Comparison of ENCODE assay signal across 23 cellular contexts in genomic region chr1:63929106-63929478, GRCh38.
DNase-seq lines count a peak whose midpoint lies in the region; ATAC-seq and TF ChIP-seq lines count a peak whose summit lies in the region.
"Had no signal": no experiment of that assay in that cellular context is flagged by ENCODE, and none has a peak within 500 bp of the region (broad histone marks: within the 10 kb centered on the region; RNA-seq: fewer than 3 reads in every experiment).

No MANE protein-coding gene starts in this region.

- H3K4me3 Mint-ChIP-seq in mesothelial cell of epicardium (no peak overlapping the region), GM23338 (no peak overlapping the region)
- H3K4me3 Mint-ChIP-seq: activated CD8-positive, alpha-beta T cell treated with anti-CD3 and anti-CD28 coated beads, Interleukin-2, amount 10 ng/mL, durations not matched to agents 7 days and 5 days; activated naive CD4-positive, alpha-beta T cell treated with anti-CD3 and anti-CD28 coated beads, Interleukin-2, amount 50 U/mL, for 24 hours; natural killer cell treated with Interleukin-12 subunit alpha and Interleukin-12 subunit beta and Interleukin-15 and Interleukin-18, amount 100 ng/mL, for 72 hours; stimulated activated naive CD8-positive, alpha-beta T cell treated with anti-CD3 and anti-CD28 coated beads, Interleukin-15, amount 100 ng/mL, for 72 hours had no signal

- H3K9me2 ChIP-seq in GM23338 (ENCODE audit: insufficient read depth): no peaks in the 10 kb centered on the region

- H3K9ac ChIP-seq in skeletal muscle tissue (ENCODE audit: low read depth in 1 of 3, low read length in 3 of 3): peak overlapping the region in 2 of 3 donors; percentile 46 to 58

- H3K4me3 ChIP-seq in skeletal muscle tissue (ENCODE audit: low read length in 3 of 3) (no peak overlapping the region), GM23338 (no peak overlapping the region)
- H3K4me3 ChIP-seq: breast epithelium, dorsolateral prefrontal cortex, HAP-1, uterus had no signal

- H3K36me3 ChIP-seq in skeletal muscle tissue (ENCODE audit: control insufficient read depth in 3 of 3, insufficient read depth in 3 of 3, low read length in 3 of 3): no peaks in the 10 kb centered on the region
- no peaks in the 10 kb centered on the region for H3K36me3 ChIP-seq in GM23338 (ENCODE audit: insufficient read depth)
- H3K36me3 ChIP-seq: breast epithelium, HAP-1, uterus had no signal

- H3K36me3 Mint-ChIP-seq in mesothelial cell of epicardium (peaks cover 2% of the 10 kb centered on the region), GM23338 (ENCODE audit: low read depth) (peaks cover 4% of the 10 kb centered on the region; the same call in 2 of the 3 replicates)
- H3K36me3 Mint-ChIP-seq: activated naive CD4-positive, alpha-beta T cell treated with anti-CD3 and anti-CD28 coated beads, Interleukin-2, amount 50 U/mL, for 24 hours; natural killer cell treated with Interleukin-12 subunit alpha and Interleukin-12 subunit beta and Interleukin-15 and Interleukin-18, amount 100 ng/mL, for 72 hours had no signal

- H3K4me1 Mint-ChIP-seq in mesothelial cell of epicardium (peaks cover 35% of the 10 kb centered on the region), GM23338 (peaks cover 36% of the 10 kb centered on the region)
- H3K4me1 Mint-ChIP-seq: activated naive CD4-positive, alpha-beta T cell treated with anti-CD3 and anti-CD28 coated beads, Interleukin-2, amount 50 U/mL, for 24 hours; stimulated activated naive CD8-positive, alpha-beta T cell treated with anti-CD3 and anti-CD28 coated beads, Interleukin-15, amount 100 ng/mL, for 72 hours had no signal

- H3K9me3 ChIP-seq in skeletal muscle tissue (ENCODE audit: control insufficient read depth in 3 of 3, low read length in 3 of 3): no peaks in the 10 kb centered on the region
- H3K9me3 ChIP-seq: breast epithelium, HAP-1, uterus had no signal

- H3K27ac Mint-ChIP-seq in mesothelial cell of epicardium (peak overlapping the region; percentile 2), GM23338 (no peak overlapping the region)
- H3K27ac Mint-ChIP-seq: activated CD8-positive, alpha-beta T cell treated with anti-CD3 and anti-CD28 coated beads, Interleukin-2, amount 10 ng/mL, durations not matched to agents 7 days and 5 days; activated naive CD4-positive, alpha-beta T cell treated with anti-CD3 and anti-CD28 coated beads, Interleukin-2, amount 50 U/mL, for 24 hours; natural killer cell treated with Interleukin-12 subunit alpha and Interleukin-12 subunit beta and Interleukin-15 and Interleukin-18, amount 100 ng/mL, for 72 hours; stimulated activated naive CD8-positive, alpha-beta T cell treated with anti-CD3 and anti-CD28 coated beads, Interleukin-15, amount 100 ng/mL, for 72 hours had no signal

- TF ChIP-seq CTCF in mesothelial cell of epicardium (IDR thresholded peaks at IDR 0.05; ENCODE audit: unreplicated experiment) (no peak), GM23338 (conservative IDR thresholded peaks at IDR 0.05; ENCODE audit: low read depth in 2 of 2) (no peak)

- H3K27me3 Mint-ChIP-seq in mesothelial cell of epicardium (ENCODE audit: low read depth): no peaks in the 10 kb centered on the region
- H3K27me3 Mint-ChIP-seq in GM23338 (ENCODE audit: insufficient read depth, low read depth, poor library complexity): peaks cover 6% of the 10 kb centered on the region
- H3K27me3 Mint-ChIP-seq: natural killer cell treated with Interleukin-12 subunit alpha and Interleukin-12 subunit beta and Interleukin-15 and Interleukin-18, amount 100 ng/mL, for 72 hours; stimulated activated naive CD8-positive, alpha-beta T cell treated with anti-CD3 and anti-CD28 coated beads, Interleukin-15, amount 100 ng/mL, for 72 hours had no signal

- H4K20me1 ChIP-seq in GM23338 (replicated peaks; ENCODE audit: insufficient read depth): peaks cover 47% of the 10 kb centered on the region

- H3K79me2 ChIP-seq in GM23338 (replicated peaks; ENCODE audit: insufficient read depth): peaks cover 88% of the 10 kb centered on the region

- H3K4me2 ChIP-seq in GM23338: no peak overlapping the region

- no peak overlapping the region for H2AFZ ChIP-seq in GM23338

- H3F3A ChIP-seq in GM23338 (replicated peaks; ENCODE audit: low read depth): no peaks in the 10 kb centered on the region

- H3K9me3 Mint-ChIP-seq in mesothelial cell of epicardium (no peaks in the 10 kb centered on the region), GM23338 (peaks cover 4% of the 10 kb centered on the region; the same call in 2 of the 3 replicates)
- H3K9me3 Mint-ChIP-seq: activated naive CD4-positive, alpha-beta T cell treated with anti-CD3 and anti-CD28 coated beads, Interleukin-2, amount 50 U/mL, for 24 hours; natural killer cell treated with Interleukin-12 subunit alpha and Interleukin-12 subunit beta and Interleukin-15 and Interleukin-18, amount 100 ng/mL, for 72 hours; stimulated activated naive CD8-positive, alpha-beta T cell treated with anti-CD3 and anti-CD28 coated beads, Interleukin-15, amount 100 ng/mL, for 72 hours had no signal

- no peak for ATAC-seq in GM19351 (IDR thresholded peaks at IDR 0.05; ENCODE audit: unreplicated experiment)
- no peak for ATAC-seq in GM21526 (IDR thresholded peaks at IDR 0.05; ENCODE audit: low FRiP score, unreplicated experiment)
- ATAC-seq in GM23338: no peak
- ATAC-seq: activated CD8-positive, alpha-beta T cell treated with anti-CD3 and anti-CD28 coated beads, Interleukin-2, amount 10 ng/mL, durations not matched to agents 7 days and 5 days; natural killer cell treated with Interleukin-12 subunit alpha and Interleukin-12 subunit beta and Interleukin-15 and Interleukin-18, amount 100 ng/mL, for 72 hours; stimulated activated naive CD8-positive, alpha-beta T cell treated with anti-CD3 and anti-CD28 coated beads, Interleukin-15, amount 100 ng/mL, for 72 hours had no signal

- H3K4me1 ChIP-seq in skeletal muscle tissue (ENCODE audit: control insufficient read depth in 3 of 3, insufficient read depth in 3 of 3, low read length in 3 of 3) (peaks cover 15 to 17% (median 15%) of the 10 kb centered on the region in 3 donors), GM23338 (ENCODE audit: insufficient read depth) (peaks cover 28% of the 10 kb centered on the region)
- H3K4me1 ChIP-seq: breast epithelium, HAP-1, uterus had no signal

- H3K27ac ChIP-seq in skeletal muscle tissue (ENCODE audit: low read depth, low read length) (peak overlapping the region; percentile 83), GM23338 (ENCODE audit: low read depth) (no peak overlapping the region)
- H3K27ac ChIP-seq: breast epithelium, dorsolateral prefrontal cortex, uterus had no signal

- DNase-seq in NCI-H460 (ENCODE audit: extremely low read depth, low read depth) (peak; percentile 29), fibroblast of gingiva (ENCODE audit: low read depth) (peak; percentile 59), mesothelial cell of epicardium (ENCODE audit: low spot score in 2 of 2, unreplicated experiment in 2 of 2) (no peak), T1000 (lab: John Stamatoyannopoulos, UW) (no peak), GM23338 (ENCODE audit: low spot score) (no peak)
- DNase-seq: activated CD8-positive, alpha-beta T cell treated with anti-CD3 and anti-CD28 coated beads, Interleukin-2, amount 10 ng/mL, durations not matched to agents 7 days and 5 days; activated T-cell treated with anti-CD3 and anti-CD28 coated beads, Interleukin-2, amount 50 U/mL, for 48 hours; Calu3; dorsolateral prefrontal cortex; erythroblast; NCI-H187; NCI-H446; SIG-M5; stimulated activated naive CD8-positive, alpha-beta T cell treated with anti-CD3 and anti-CD28 coated beads, Interleukin-15, amount 100 ng/mL, for 72 hours; T-helper 1 cell; uterus had no signal

- H3K27me3 ChIP-seq in skeletal muscle tissue (ENCODE audit: control insufficient read depth in 3 of 3, insufficient read depth in 3 of 3, low read length in 3 of 3) (no peaks in the 10 kb centered on the region), GM23338 (ENCODE audit: insufficient read depth) (no peaks in the 10 kb centered on the region)
- H3K27me3 ChIP-seq: breast epithelium, dorsolateral prefrontal cortex, uterus had no signal

TF ChIP-seq in GM23338, 12 proteins besides CTCF, POLR2A, EP300 and RAD21 (continues in another document):
- no peak for TF ChIP-seq ZNF114 (CRISPR knock-in tag; IDR thresholded peaks at IDR 0.05)
- TF ChIP-seq CREB1 (CRISPR knock-in tag; IDR thresholded peaks at IDR 0.05; ENCODE audit: low read depth): no peak
- no peak for TF ChIP-seq NANOG (IDR thresholded peaks at IDR 0.05; ENCODE audit: borderline replicate concordance)

Comparison
In these comparisons a context has a peak if more than half of its experiments do, and no peak if none do; other contexts are left out.
1. DNase-seq: peak in NCI-H460 (single experiment) and fibroblast of gingiva (single experiment); none in mesothelial cell of epicardium (0 of 2), T1000 (single experiment) and GM23338 (single experiment).